ENCODE assay signal across 1 cellular context in the genomic region with DNA sequence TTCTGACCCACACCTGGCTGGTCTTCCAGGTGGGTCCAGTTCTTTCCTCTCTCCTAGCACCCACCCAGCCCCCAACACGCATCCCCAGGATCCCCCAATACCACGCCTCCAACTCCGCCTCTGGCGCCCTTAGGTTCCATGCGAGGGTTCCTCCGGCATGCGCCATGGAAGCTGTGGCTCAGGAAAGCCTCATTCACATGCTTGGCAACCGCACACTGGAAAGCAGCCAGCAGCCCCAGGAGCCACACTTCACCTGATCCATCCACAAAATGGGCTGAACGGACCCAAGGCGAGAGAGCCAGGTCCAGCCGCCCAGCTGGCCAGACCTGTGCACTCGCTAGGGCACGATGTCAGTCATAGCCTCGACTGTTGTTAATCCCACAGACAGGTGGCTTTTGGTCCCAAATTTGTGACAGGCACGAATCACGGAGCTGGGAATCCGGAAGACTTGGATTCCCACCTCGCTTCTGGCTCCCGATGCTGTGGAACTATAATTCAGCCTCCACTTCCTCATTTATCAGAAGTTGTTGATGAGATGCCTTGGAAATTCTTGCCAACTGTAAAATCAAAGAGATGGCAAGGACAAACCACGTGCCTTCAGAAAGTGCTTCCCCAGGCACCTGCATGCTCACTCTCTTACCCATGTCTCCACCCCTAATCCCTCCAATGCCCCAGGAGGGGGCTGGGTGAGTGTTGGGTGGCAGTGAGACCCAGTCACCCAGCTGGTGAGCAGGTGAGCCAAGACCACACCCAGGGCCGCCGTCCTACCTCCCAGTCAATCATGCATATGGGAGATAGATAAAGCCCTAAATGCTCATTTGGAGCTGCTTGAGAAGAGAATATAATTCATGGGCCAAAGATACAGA.
A peak's percentile ranks its signal among the peaks of the same experiment; 100 is the strongest.
TF ChIP-seq lines count a peak whose summit lies in the region.

No MANE protein-coding gene starts in this region.

TF ChIP-seq in H1, 55 proteins besides CTCF, POLR2A, EP300 and RAD21:
- TF ChIP-seq TCF12 (IDR thresholded peaks at IDR 0.05; ENCODE audit: low read depth, low read length) (no peak), SUZ12 (IDR thresholded peaks at IDR 0.05; ENCODE audit: low read length) (no peak), CBX5 (IDR thresholded peaks at IDR 0.05; ENCODE audit: low read depth, low read length) (no peak), CTBP2 (IDR thresholded peaks at IDR 0.05; ENCODE audit: borderline replicate concordance, insufficient read depth, insufficient read length, low read length) (no peak), E2F6 (IDR thresholded peaks at IDR 0.05) (0 out of 2 replicates have a peak, but pooled peaks have one; percentile 33)
